ENCODE assay signal across 1 cellular context in the genomic region with DNA sequence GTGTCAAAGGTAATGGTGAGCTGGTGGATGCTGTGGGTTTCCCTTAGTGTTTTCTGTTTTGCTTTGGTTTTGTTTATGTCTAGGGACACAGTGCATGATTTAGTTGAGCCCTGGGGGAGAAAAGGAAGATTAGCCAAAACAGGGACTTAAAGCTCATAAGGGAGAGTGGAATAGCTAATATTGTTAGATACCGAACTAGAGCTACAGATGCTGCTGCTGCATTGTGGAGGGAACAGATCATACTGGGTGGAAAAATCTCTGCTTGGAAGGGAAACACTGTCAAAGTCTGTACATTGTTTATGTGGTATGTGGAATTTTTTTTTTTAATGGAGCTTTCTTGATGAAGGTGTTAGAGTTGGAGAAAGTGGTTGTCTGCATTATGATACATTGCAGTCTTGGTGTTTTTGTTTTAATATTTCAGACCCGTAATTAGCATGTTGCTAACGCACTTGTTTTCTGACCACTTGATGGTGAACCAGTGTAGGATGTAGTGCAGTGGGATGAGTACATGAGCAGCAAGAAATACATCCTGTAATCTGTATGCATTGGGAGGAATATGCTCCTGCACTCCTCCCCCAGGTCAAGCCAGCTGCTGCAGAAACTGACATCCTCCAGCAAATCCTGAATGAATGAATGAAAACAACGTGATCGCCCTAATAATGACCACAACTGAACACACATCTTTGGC.
TF ChIP-seq lines count a peak whose summit lies in the region.

No MANE protein-coding gene starts in this region.

TF ChIP-seq in HEK293, 187 proteins besides CTCF, POLR2A, EP300 and RAD21 (continues in another document):
- TF ChIP-seq, protein P1, sequence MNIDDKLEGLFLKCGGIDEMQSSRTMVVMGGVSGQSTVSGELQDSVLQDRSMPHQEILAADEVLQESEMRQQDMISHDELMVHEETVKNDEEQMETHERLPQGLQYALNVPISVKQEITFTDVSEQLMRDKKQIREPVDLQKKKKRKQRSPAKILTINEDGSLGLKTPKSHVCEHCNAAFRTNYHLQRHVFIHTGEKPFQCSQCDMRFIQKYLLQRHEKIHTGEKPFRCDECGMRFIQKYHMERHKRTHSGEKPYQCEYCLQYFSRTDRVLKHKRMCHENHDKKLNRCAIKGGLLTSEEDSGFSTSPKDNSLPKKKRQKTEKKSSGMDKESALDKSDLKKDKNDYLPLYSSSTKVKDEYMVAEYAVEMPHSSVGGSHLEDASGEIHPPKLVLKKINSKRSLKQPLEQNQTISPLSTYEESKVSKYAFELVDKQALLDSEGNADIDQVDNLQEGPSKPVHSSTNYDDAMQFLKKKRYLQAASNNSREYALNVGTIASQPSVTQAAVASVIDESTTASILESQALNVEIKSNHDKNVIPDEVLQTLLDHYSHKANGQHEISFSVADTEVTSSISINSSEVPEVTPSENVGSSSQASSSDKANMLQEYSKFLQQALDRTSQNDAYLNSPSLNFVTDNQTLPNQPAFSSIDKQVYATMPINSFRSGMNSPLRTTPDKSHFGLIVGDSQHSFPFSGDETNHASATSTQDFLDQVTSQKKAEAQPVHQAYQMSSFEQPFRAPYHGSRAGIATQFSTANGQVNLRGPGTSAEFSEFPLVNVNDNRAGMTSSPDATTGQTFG (tag by site-specific recombination; IDR thresholded peaks at IDR 0.05; ENCODE audit: borderline replicate concordance), result no peak
- TF ChIP-seq ZFP41 (tag by site-specific recombination; IDR thresholded peaks at IDR 0.05; ENCODE audit: borderline replicate concordance) (no peak), PRDM1 (tag by site-specific recombination; IDR thresholded peaks at IDR 0.05) (peak; percentile 46), SALL2 (tag by site-specific recombination; IDR thresholded peaks at IDR 0.05; ENCODE audit: borderline replicate concordance) (no peak), ZNF2 (tag by site-specific recombination; IDR thresholded peaks at IDR 0.05) (no peak), ZBTB8A (tag by site-specific recombination; IDR thresholded peaks at IDR 0.05) (no peak), REPIN1 (tag by site-specific recombination; IDR thresholded peaks at IDR 0.05; ENCODE audit: low read depth) (no peak), ZNF560 (tag by site-specific recombination; IDR thresholded peaks at IDR 0.05; ENCODE audit: borderline replicate concordance) (no peak), ZNF221 (tag by site-specific recombination; IDR thresholded peaks at IDR 0.05; ENCODE audit: borderline replicate concordance) (no peak), ZNF830 (tag by site-specific recombination; IDR thresholded peaks at IDR 0.05; ENCODE audit: low read depth) (no peak), SP7 (tag by site-specific recombination; IDR thresholded peaks at IDR 0.05) (0 out of 2 replicates have a peak, but pooled peaks have one; percentile 50), ZBTB48 (tag by site-specific recombination; IDR thresholded peaks at IDR 0.05) (peak; percentile 61; the same call in 1 of the 2 replicates), ZNF555 (tag by site-specific recombination; conservative IDR thresholded peaks at IDR 0.05) (no peak), ZNF239 (tag by site-specific recombination; IDR thresholded peaks at IDR 0.05) (no peak), ZNF23 (tag by site-specific recombination; IDR thresholded peaks at IDR 0.05; ENCODE audit: borderline replicate concordance) (no peak), ZNF843 (tag by site-specific recombination; IDR thresholded peaks at IDR 0.05) (no peak), ZBTB20 (tag by site-specific recombination; IDR thresholded peaks at IDR 0.05) (peak; percentile 96), ZNF274 (IDR thresholded peaks at IDR 0.05; ENCODE audit: low read length) (no peak), ZNF274 (tag by site-specific recombination; IDR thresholded peaks at IDR 0.05; ENCODE audit: borderline replicate concordance) (no peak), ZNF747 (tag by site-specific recombination; IDR thresholded peaks at IDR 0.05) (no peak), SCRT2 (tag by site-specific recombination; IDR thresholded peaks at IDR 0.05) (peak; percentile 39; the same call in 1 of the 2 replicates), EGR2 (tag by site-specific recombination; IDR thresholded peaks at IDR 0.05; ENCODE audit: low read depth) (no peak), SETDB1 (IDR thresholded peaks at IDR 0.05; ENCODE audit: insufficient read length, low read length) (no peak), BCL11A (tag by site-specific recombination; IDR thresholded peaks at IDR 0.05; ENCODE audit: low read depth) (no peak), SCRT1 (tag by site-specific recombination; IDR thresholded peaks at IDR 0.05; ENCODE audit: borderline replicate concordance) (peak; percentile 11; the same call in 1 of the 2 replicates), SP3 (tag by site-specific recombination; IDR thresholded peaks at IDR 0.05) (no peak), ZNF174 (tag by site-specific recombination; IDR thresholded peaks at IDR 0.05) (no peak), ZNF324 (tag by site-specific recombination; IDR thresholded peaks at IDR 0.05) (no peak), ZNF660 (tag by site-specific recombination; IDR thresholded peaks at IDR 0.05) (no peak), ZNF112 (tag by site-specific recombination; IDR thresholded peaks at IDR 0.05) (no peak), KLF10 (tag by site-specific recombination; IDR thresholded peaks at IDR 0.05) (no peak), ZNF530 (tag by site-specific recombination; IDR thresholded peaks at IDR 0.05; ENCODE audit: low read depth) (no peak), ZNF10 (tag by site-specific recombination; IDR thresholded peaks at IDR 0.05) (no peak), ZNF654 (tag by site-specific recombination; IDR thresholded peaks at IDR 0.05; ENCODE audit: low read depth) (no peak)
- TF ChIP-seq, protein P2, sequence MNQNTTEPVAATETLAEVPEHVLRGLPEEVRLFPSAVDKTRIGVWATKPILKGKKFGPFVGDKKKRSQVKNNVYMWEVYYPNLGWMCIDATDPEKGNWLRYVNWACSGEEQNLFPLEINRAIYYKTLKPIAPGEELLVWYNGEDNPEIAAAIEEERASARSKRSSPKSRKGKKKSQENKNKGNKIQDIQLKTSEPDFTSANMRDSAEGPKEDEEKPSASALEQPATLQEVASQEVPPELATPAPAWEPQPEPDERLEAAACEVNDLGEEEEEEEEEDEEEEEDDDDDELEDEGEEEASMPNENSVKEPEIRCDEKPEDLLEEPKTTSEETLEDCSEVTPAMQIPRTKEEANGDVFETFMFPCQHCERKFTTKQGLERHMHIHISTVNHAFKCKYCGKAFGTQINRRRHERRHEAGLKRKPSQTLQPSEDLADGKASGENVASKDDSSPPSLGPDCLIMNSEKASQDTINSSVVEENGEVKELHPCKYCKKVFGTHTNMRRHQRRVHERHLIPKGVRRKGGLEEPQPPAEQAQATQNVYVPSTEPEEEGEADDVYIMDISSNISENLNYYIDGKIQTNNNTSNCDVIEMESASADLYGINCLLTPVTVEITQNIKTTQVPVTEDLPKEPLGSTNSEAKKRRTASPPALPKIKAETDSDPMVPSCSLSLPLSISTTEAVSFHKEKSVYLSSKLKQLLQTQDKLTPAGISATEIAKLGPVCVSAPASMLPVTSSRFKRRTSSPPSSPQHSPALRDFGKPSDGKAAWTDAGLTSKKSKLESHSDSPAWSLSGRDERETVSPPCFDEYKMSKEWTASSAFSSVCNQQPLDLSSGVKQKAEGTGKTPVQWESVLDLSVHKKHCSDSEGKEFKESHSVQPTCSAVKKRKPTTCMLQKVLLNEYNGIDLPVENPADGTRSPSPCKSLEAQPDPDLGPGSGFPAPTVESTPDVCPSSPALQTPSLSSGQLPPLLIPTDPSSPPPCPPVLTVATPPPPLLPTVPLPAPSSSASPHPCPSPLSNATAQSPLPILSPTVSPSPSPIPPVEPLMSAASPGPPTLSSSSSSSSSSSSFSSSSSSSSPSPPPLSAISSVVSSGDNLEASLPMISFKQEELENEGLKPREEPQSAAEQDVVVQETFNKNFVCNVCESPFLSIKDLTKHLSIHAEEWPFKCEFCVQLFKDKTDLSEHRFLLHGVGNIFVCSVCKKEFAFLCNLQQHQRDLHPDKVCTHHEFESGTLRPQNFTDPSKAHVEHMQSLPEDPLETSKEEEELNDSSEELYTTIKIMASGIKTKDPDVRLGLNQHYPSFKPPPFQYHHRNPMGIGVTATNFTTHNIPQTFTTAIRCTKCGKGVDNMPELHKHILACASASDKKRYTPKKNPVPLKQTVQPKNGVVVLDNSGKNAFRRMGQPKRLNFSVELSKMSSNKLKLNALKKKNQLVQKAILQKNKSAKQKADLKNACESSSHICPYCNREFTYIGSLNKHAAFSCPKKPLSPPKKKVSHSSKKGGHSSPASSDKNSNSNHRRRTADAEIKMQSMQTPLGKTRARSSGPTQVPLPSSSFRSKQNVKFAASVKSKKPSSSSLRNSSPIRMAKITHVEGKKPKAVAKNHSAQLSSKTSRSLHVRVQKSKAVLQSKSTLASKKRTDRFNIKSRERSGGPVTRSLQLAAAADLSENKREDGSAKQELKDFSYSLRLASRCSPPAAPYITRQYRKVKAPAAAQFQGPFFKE (tag by site-specific recombination; IDR thresholded peaks at IDR 0.05; ENCODE audit: borderline replicate concordance), result no peak
- TF ChIP-seq, protein P3, sequence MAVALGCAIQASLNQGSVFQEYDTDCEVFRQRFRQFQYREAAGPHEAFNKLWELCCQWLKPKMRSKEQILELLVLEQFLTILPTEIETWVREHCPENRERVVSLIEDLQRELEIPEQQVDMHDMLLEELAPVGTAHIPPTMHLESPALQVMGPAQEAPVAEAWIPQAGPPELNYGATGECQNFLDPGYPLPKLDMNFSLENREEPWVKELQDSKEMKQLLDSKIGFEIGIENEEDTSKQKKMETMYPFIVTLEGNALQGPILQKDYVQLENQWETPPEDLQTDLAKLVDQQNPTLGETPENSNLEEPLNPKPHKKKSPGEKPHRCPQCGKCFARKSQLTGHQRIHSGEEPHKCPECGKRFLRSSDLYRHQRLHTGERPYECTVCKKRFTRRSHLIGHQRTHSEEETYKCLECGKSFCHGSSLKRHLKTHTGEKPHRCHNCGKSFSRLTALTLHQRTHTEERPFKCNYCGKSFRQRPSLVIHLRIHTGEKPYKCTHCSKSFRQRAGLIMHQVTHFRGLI (tag by site-specific recombination; IDR thresholded peaks at IDR 0.05), result no peak
- TF ChIP-seq, protein P4, sequence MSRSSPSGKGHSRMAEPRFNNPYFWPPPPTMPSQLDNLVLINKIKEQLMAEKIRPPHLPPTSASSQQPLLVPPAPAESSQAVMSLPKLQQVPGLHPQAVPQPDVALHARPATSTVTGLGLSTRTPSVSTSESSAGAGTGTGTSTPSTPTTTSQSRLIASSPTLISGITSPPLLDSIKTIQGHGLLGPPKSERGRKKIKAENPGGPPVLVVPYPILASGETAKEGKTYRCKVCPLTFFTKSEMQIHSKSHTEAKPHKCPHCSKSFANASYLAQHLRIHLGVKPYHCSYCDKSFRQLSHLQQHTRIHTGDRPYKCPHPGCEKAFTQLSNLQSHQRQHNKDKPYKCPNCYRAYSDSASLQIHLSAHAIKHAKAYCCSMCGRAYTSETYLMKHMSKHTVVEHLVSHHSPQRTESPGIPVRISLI (tag by site-specific recombination; IDR thresholded peaks at IDR 0.05), result no peak
- TF ChIP-seq, protein P5, sequence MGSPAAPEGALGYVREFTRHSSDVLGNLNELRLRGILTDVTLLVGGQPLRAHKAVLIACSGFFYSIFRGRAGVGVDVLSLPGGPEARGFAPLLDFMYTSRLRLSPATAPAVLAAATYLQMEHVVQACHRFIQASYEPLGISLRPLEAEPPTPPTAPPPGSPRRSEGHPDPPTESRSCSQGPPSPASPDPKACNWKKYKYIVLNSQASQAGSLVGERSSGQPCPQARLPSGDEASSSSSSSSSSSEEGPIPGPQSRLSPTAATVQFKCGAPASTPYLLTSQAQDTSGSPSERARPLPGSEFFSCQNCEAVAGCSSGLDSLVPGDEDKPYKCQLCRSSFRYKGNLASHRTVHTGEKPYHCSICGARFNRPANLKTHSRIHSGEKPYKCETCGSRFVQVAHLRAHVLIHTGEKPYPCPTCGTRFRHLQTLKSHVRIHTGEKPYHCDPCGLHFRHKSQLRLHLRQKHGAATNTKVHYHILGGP (tag by site-specific recombination; IDR thresholded peaks at IDR 0.05), result no peak
- TF ChIP-seq, protein P6, sequence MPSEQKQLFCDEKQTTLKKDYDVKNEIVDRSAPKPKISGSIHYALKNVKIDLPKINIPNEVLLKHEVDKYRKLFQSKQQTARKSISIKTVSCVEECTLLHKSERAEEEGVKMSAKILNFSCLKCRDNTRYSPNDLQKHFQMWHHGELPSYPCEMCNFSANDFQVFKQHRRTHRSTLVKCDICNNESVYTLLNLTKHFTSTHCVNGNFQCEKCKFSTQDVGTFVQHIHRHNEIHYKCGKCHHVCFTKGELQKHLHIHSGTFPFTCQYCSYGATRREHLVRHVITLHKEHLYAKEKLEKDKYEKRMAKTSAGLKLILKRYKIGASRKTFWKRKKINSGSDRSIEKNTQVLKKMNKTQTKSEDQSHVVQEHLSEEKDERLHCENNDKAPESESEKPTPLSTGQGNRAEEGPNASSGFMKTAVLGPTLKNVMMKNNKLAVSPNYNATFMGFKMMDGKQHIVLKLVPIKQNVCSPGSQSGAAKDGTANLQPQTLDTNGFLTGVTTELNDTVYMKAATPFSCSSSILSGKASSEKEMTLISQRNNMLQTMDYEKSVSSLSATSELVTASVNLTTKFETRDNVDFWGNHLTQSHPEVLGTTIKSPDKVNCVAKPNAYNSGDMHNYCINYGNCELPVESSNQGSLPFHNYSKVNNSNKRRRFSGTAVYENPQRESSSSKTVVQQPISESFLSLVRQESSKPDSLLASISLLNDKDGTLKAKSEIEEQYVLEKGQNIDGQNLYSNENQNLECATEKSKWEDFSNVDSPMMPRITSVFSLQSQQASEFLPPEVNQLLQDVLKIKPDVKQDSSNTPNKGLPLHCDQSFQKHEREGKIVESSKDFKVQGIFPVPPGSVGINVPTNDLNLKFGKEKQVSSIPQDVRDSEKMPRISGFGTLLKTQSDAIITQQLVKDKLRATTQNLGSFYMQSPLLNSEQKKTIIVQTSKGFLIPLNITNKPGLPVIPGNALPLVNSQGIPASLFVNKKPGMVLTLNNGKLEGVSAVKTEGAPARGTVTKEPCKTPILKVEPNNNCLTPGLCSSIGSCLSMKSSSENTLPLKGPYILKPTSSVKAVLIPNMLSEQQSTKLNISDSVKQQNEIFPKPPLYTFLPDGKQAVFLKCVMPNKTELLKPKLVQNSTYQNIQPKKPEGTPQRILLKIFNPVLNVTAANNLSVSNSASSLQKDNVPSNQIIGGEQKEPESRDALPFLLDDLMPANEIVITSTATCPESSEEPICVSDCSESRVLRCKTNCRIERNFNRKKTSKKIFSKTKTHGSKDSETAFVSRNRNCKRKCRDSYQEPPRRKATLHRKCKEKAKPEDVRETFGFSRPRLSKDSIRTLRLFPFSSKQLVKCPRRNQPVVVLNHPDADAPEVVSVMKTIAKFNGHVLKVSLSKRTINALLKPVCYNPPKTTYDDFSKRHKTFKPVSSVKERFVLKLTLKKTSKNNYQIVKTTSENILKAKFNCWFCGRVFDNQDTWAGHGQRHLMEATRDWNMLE (tag by site-specific recombination; conservative IDR thresholded peaks at IDR 0.05; ENCODE audit: low read depth), result no peak
- TF ChIP-seq, protein P7, sequence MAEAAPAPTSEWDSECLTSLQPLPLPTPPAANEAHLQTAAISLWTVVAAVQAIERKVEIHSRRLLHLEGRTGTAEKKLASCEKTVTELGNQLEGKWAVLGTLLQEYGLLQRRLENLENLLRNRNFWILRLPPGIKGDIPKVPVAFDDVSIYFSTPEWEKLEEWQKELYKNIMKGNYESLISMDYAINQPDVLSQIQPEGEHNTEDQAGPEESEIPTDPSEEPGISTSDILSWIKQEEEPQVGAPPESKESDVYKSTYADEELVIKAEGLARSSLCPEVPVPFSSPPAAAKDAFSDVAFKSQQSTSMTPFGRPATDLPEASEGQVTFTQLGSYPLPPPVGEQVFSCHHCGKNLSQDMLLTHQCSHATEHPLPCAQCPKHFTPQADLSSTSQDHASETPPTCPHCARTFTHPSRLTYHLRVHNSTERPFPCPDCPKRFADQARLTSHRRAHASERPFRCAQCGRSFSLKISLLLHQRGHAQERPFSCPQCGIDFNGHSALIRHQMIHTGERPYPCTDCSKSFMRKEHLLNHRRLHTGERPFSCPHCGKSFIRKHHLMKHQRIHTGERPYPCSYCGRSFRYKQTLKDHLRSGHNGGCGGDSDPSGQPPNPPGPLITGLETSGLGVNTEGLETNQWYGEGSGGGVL (tag by site-specific recombination; IDR thresholded peaks at IDR 0.05), result no peak
